ENCODE assay signal across 1 cellular context in the genomic region with DNA sequence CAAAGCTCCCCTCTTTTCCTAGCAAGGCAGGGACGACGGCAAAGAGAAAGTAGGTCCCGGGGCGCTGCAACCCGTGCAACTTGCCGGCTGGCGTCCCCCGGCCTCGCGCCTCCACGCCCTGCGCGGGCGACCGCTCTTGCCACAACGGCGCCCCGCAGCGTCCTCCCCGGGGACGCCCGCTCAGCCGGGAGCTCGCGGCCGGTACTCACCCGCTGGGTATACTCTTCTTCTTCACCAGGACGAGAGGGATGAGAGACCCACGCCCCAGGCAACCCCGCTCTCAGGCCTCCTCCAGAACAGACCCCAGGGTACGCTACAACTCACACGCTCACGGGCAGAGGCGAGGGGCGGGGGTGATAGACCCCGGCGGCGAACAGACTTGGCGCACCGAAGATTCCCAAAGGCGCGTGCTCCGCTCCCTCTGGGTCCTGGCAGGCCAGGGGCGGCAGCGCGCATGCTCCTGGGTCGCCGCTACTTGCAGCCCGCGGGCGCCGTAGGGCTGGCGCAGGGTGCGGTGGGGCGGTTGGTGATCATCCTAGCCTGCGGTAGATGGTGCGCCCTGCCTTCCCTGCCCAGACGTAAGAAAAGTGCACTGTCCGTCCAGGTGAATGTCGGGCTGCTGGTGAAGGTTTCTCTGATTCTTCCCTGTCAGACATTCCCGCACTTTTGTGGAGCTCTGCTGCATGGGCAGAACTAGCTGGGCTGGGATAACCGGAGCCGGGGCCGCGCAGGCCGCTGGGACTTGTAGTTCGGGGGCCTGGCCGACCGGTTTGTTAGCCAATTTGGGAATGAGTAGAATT.
TF ChIP-seq lines count a peak whose summit lies in the region.

Gene CC2D2B (plus strand): TSS at position 522 of the 800 bp plus-strand sequence. CDS start 3,349 bp downstream, outside the sequence.

TF ChIP-seq in HepG2, 621 proteins besides CTCF, POLR2A, EP300 and RAD21 (continued from another document and continues in another):
- peak; percentile 94 for TF ChIP-seq POGK (CRISPR knock-in tag; conservative IDR thresholded peaks at IDR 0.05)
- TF ChIP-seq SIN3A (IDR thresholded peaks at IDR 0.05; ENCODE audit: borderline replicate concordance, low read depth, low read length) = no peak
- TF ChIP-seq PAX8 (CRISPR knock-in tag; IDR thresholded peaks at IDR 0.05; ENCODE audit: borderline replicate concordance) = no peak
- TF ChIP-seq ONECUT2 (CRISPR knock-in tag; IDR thresholded peaks at IDR 0.05) = no peak
- peak; percentile 58; the same call in 1 of the 2 replicates for TF ChIP-seq ZNF253 (CRISPR knock-in tag; IDR thresholded peaks at IDR 0.05; ENCODE audit: borderline replicate concordance)
- TF ChIP-seq CC2D1A (CRISPR knock-in tag; IDR thresholded peaks at IDR 0.05) = peak; percentile 70; the same call in 1 of the 2 replicates
- TF ChIP-seq ZNF572 (CRISPR knock-in tag; IDR thresholded peaks at IDR 0.05) = no peak
- TF ChIP-seq ZSCAN5A (CRISPR knock-in tag; IDR thresholded peaks at IDR 0.05; ENCODE audit: borderline replicate concordance) = peak; percentile 68; the same call in 1 of the 2 replicates
- TF ChIP-seq SP2 (CRISPR knock-in tag; IDR thresholded peaks at IDR 0.05) = no peak
- TF ChIP-seq ZMAT5 (CRISPR knock-in tag; IDR thresholded peaks at IDR 0.05; ENCODE audit: borderline replicate concordance, low read depth) = no peak
- TF ChIP-seq, protein P1, sequence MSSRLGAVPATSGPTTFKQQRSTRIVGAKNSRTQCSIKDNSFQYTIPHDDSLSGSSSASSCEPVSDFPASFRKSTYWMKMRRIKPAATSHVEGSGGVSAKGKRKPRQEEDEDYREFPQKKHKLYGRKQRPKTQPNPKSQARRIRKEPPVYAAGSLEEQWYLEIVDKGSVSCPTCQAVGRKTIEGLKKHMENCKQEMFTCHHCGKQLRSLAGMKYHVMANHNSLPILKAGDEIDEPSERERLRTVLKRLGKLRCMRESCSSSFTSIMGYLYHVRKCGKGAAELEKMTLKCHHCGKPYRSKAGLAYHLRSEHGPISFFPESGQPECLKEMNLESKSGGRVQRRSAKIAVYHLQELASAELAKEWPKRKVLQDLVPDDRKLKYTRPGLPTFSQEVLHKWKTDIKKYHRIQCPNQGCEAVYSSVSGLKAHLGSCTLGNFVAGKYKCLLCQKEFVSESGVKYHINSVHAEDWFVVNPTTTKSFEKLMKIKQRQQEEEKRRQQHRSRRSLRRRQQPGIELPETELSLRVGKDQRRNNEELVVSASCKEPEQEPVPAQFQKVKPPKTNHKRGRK (CRISPR knock-in tag; IDR thresholded peaks at IDR 0.05) = no peak
- no peak for TF ChIP-seq TOE1 (CRISPR knock-in tag; IDR thresholded peaks at IDR 0.05)
- TF ChIP-seq ZNF496 (CRISPR knock-in tag; IDR thresholded peaks at IDR 0.05; ENCODE audit: insufficient replicate concordance) = no peak
- no peak for TF ChIP-seq SMARCE1 (IDR thresholded peaks at IDR 0.05; ENCODE audit: borderline replicate concordance)
- no peak for TF ChIP-seq ZNF468 (CRISPR knock-in tag; IDR thresholded peaks at IDR 0.05)
- TF ChIP-seq NRL (CRISPR knock-in tag; IDR thresholded peaks at IDR 0.05; ENCODE audit: borderline replicate concordance) = peak; percentile 86
- no peak for TF ChIP-seq DDIT3 (CRISPR knock-in tag; IDR thresholded peaks at IDR 0.05)
- TF ChIP-seq SNRNP70 (IDR thresholded peaks at IDR 0.05; ENCODE audit: low read depth, low read length) = no peak
- no peak for TF ChIP-seq THAP8 (CRISPR knock-in tag; IDR thresholded peaks at IDR 0.05; ENCODE audit: borderline replicate concordance)
- peak; percentile 6; the same call in 1 of the 2 replicates for TF ChIP-seq ZBTB33 (CRISPR knock-in tag; IDR thresholded peaks at IDR 0.05)
- no peak for TF ChIP-seq HNRNPH1 (optimal IDR thresholded peaks at IDR 0.05; ENCODE audit: low read depth, low read length)
- TF ChIP-seq ZHX2 (IDR thresholded peaks at IDR 0.05; ENCODE audit: low read depth) = peak; percentile 19; the same call in 1 of the 2 replicates
- peak; percentile 64; the same call in 1 of the 2 replicates for TF ChIP-seq ZHX2 (CRISPR knock-in tag; IDR thresholded peaks at IDR 0.05; ENCODE audit: borderline replicate concordance)
- no peak for TF ChIP-seq JUN (CRISPR knock-in tag; IDR thresholded peaks at IDR 0.05)
- no peak for TF ChIP-seq ZMYM2 (CRISPR knock-in tag; IDR thresholded peaks at IDR 0.05)
- no peak for TF ChIP-seq ATF1 (CRISPR knock-in tag; IDR thresholded peaks at IDR 0.05)
- peak; percentile 33; the same call in 1 of the 2 replicates for TF ChIP-seq ZNF563 (CRISPR knock-in tag; IDR thresholded peaks at IDR 0.05)
- TF ChIP-seq, protein P2, sequence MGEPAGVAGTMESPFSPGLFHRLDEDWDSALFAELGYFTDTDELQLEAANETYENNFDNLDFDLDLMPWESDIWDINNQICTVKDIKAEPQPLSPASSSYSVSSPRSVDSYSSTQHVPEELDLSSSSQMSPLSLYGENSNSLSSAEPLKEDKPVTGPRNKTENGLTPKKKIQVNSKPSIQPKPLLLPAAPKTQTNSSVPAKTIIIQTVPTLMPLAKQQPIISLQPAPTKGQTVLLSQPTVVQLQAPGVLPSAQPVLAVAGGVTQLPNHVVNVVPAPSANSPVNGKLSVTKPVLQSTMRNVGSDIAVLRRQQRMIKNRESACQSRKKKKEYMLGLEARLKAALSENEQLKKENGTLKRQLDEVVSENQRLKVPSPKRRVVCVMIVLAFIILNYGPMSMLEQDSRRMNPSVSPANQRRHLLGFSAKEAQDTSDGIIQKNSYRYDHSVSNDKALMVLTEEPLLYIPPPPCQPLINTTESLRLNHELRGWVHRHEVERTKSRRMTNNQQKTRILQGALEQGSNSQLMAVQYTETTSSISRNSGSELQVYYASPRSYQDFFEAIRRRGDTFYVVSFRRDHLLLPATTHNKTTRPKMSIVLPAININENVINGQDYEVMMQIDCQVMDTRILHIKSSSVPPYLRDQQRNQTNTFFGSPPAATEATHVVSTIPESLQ (CRISPR knock-in tag; conservative IDR thresholded peaks at IDR 0.05) = no peak
- TF ChIP-seq CHD2 (IDR thresholded peaks at IDR 0.05; ENCODE audit: low read depth, low read length) = no peak
- TF ChIP-seq ZNF589 (CRISPR knock-in tag; conservative IDR thresholded peaks at IDR 0.05) = 0 out of 2 replicates have a peak, but pooled peaks have one; percentile 48
- peak; percentile 82; the same call in 1 of the 2 replicates for TF ChIP-seq IRF9 (CRISPR knock-in tag; IDR thresholded peaks at IDR 0.05; ENCODE audit: borderline replicate concordance)
- no peak; the same call in 1 of the 2 replicates for TF ChIP-seq TARDBP (CRISPR knock-in tag; IDR thresholded peaks at IDR 0.05)
- peak; percentile 63; the same call in 1 of the 2 replicates for TF ChIP-seq ZFP41 (CRISPR knock-in tag; IDR thresholded peaks at IDR 0.05; ENCODE audit: borderline replicate concordance)
- TF ChIP-seq TGIF2 (CRISPR knock-in tag; IDR thresholded peaks at IDR 0.05) = no peak
- TF ChIP-seq YEATS2 (CRISPR knock-in tag; IDR thresholded peaks at IDR 0.05; ENCODE audit: borderline replicate concordance) = peak; percentile 19; the same call in 1 of the 2 replicates
- TF ChIP-seq MXD3 (CRISPR knock-in tag; IDR thresholded peaks at IDR 0.05) = peak; percentile 95
- TF ChIP-seq ZNF430 (CRISPR knock-in tag; IDR thresholded peaks at IDR 0.05) = no peak; the same call in 1 of the 2 replicates
- TF ChIP-seq HMG20B (CRISPR knock-in tag; conservative IDR thresholded peaks at IDR 0.05) = no peak
